Comparison of ENCODE assay signal across 9 cellular contexts in the genomic region with DNA sequence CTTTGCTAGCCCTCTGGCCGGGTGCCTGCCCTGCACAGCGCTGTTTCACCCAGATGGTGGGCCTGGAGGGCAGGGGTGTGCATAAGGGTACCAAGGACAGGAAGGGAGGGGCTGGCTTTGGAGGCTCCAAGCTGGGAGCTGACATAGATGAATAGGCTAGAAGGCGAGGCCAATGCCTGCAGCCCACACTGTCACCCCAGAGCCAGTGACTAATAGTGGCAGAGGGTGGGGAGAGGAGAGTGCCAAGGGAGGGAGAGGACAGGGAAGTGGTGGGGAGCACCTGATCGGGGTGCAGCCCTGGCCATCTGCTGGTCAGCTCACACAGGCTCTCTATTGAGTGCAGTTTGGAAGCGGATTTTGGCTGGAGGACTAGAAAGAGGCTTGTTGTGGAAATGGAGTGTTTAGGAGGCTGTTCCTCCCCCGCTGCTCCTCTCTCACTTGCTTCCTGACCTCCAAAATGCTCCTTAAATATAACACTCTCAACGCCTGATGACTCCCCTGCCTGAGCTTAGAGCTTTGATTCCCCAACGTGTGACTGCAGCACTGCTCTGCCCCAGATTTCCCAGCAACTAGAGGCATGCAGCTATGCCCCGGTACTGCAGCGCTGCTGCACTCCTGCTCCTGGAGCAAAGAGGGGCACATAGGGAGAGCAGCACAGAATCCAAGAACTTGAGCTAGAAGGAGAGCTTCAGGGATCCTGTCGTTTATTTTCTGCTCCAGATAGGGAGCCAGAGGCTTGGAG.
DNase-seq lines count a peak whose midpoint lies in the region; TF ChIP-seq lines count a peak whose summit lies in the region.
"Had no signal": no experiment of that assay in that cellular context is flagged by ENCODE, and none has a peak within 500 bp of the region (broad histone marks: within the 10 kb centered on the region; RNA-seq: fewer than 3 reads in every experiment).

No MANE protein-coding gene starts in this region.

- H3K27ac ChIP-seq in coronary artery = no peak overlapping the region
- H3K27ac ChIP-seq: hepatocyte had no signal

- TF ChIP-seq CTCF in fibroblast of villous mesenchyme (IDR thresholded peaks at IDR 0.05; ENCODE audit: insufficient read depth, low read depth, low read length) (no peak), coronary artery (IDR thresholded peaks at IDR 0.05) (no peak)

- peak; percentile 47 for DNase-seq in H7
- peak; percentile 83 for DNase-seq in RPMI7951 (ENCODE audit: low read depth)
- peak; percentile 4 for DNase-seq in fibroblast of villous mesenchyme (ENCODE audit: low read depth)
- DNase-seq in putamen (ENCODE audit: low spot score) = peak; percentile 74
- no peak for DNase-seq in activated CD8-positive, alpha-beta memory T cell treated with anti-CD3 and anti-CD28 coated beads for 24 hours
- no peak for DNase-seq in coronary artery (ENCODE audit: low spot score)
- no peak for DNase-seq in RPMI8226
- DNase-seq in activated CD8-positive, alpha-beta memory T cell treated with anti-CD3 and anti-CD28 coated beads, Interleukin-2, amount 50 U/mL, for 4 hours = no peak

- no peaks in the 10 kb centered on the region for H3K27me3 ChIP-seq in H7 (ENCODE audit: control insufficient read depth, insufficient read depth, low read length)
- H3K27me3 ChIP-seq: hepatocyte had no signal

- H3K36me3 ChIP-seq in H7 (replicated peaks; ENCODE audit: control insufficient read depth, insufficient read depth, low read length) = no peaks in the 10 kb centered on the region

- no peak overlapping the region for H3K4me3 ChIP-seq in H7 (ENCODE audit: insufficient read depth, low read depth, low read length)
- H3K4me3 ChIP-seq in fibroblast of villous mesenchyme (ENCODE audit: low read depth, low read length) = no peak overlapping the region
- no peak overlapping the region for H3K4me3 ChIP-seq in coronary artery
- H3K4me3 ChIP-seq: hepatocyte had no signal

Comparison
In these comparisons a context has a peak if more than half of its experiments do, and no peak if none do; other contexts are left out.
1. DNase-seq: peak in H7 (single experiment), RPMI7951 (single experiment), fibroblast of villous mesenchyme (single experiment) and putamen (single experiment); none in activated CD8-positive, alpha-beta memory T cell treated with anti-CD3 and anti-CD28 coated beads for 24 hours (single experiment), coronary artery (single experiment), RPMI8226 (single experiment) and activated CD8-positive, alpha-beta memory T cell treated with anti-CD3 and anti-CD28 coated beads, Interleukin-2, amount 50 U/mL, for 4 hours (single experiment).